Comparison of ENCODE assay signal across 10 cellular contexts in the genomic region with DNA sequence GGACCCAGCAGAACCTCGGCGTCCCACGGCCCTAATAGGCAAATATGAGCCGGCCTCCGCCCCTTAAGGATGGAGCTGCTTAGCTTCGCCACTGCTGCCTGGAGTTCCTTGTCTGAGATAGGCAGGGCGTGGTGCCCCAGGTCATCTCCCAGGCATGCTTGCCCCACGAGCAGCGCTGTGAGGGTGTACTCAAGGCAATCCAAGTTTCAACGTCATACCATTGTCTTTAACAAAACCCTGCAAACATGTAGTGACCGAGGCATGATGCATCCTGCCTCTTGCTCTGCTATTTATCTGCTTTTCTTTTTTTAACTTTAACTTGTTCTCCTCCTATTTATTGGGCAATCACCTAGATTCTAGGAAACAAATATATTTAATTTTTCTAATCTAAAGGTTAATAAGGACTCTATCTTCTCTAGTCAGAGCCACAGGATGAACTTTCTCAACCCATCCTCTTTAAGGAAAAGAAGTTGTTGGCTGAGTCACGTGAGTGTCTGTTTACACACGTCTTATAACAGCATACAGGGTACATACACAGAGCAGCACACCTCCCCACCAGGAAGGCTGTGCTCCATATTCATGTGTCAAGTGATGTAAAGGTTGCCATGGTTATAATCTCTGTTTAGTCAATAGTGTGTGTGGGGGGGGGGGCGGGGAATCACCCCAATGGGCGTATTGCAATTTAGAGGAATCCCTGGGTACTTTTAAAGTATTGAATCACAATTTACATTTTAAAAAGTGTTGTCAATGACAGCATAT. TPM values are rescaled to one million over a fixed set of nuclear protein-coding genes. Genes with fewer than 3 reads are reported as not detected.
DNase-seq lines count a peak whose midpoint lies in the region; ATAC-seq, FAIRE-seq and TF ChIP-seq lines count a peak whose summit lies in the region.
"Had no signal": no experiment of that assay in that cellular context is flagged by ENCODE, and none has a peak within 500 bp of the region (broad histone marks: within the 10 kb centered on the region; RNA-seq: fewer than 3 reads in every experiment).

No MANE protein-coding gene starts in this region.

- peaks cover 0 to 27% of the 10 kb centered on the region in 2 experiments; a peak in 2 of 4 replicates for H3K79me1 ChIP-seq in IMR-90 (ENCODE audit: low read depth in 1 of 2, low read length in 2 of 2)

- H3K4me3 ChIP-seq in IMR-90 (ENCODE audit: insufficient read depth, low read depth, low read length) (no peak overlapping the region), GM12878 (no peak overlapping the region), WERI-Rb-1 (ENCODE audit: low read depth, low read length) (no peak overlapping the region)
- H3K4me3 ChIP-seq: uterus had no signal

- H3K9ac ChIP-seq in IMR-90 (ENCODE audit: low read depth, low read length), result no peak overlapping the region
- H3K9ac ChIP-seq in GM12878 (ENCODE audit: control insufficient read depth, insufficient read depth, low read length), result no peak overlapping the region

- H3K56ac ChIP-seq in IMR-90 (ENCODE audit: extremely low read depth, insufficient read depth, low read length), result 0 out of 2 replicates have a peak overlapping the region, but pooled peaks have one; percentile 22

- FAIRE-seq in GM12878 (lab: Jason Lieb, UNC), result no peak

- H4K8ac ChIP-seq in IMR-90 (ENCODE audit: low read depth in 2 of 2, low read length in 2 of 2), result peak overlapping the region; percentile 5 to 62

- H3K4me1 ChIP-seq in IMR-90 (ENCODE audit: control insufficient read depth, insufficient read depth, low read length) (peaks cover 32% of the 10 kb centered on the region), GM12878 (ENCODE audit: control insufficient read depth, insufficient read depth, low read length) (peaks cover 15% of the 10 kb centered on the region)
- H3K4me1 ChIP-seq: uterus had no signal

- intact Hi-C loops in IMR-90 (cut with micrococcal nuclease) (loop anchor here (5.0 kb wide), 1 partner anchor 122 kb away; no protein-coding TSS in a partner anchor), GM12878 (cut with micrococcal nuclease; ENCODE audit: unreplicated experiment) (no loop called here)

- peak overlapping the region; percentile 78 for H4K5ac ChIP-seq in IMR-90 (ENCODE audit: low read depth, low read length)

- no peaks in the 10 kb centered on the region for H3K36me3 ChIP-seq in IMR-90 (ENCODE audit: control insufficient read depth, insufficient read depth, low read length)
- no peaks in the 10 kb centered on the region for H3K36me3 ChIP-seq in GM12878 (ENCODE audit: control insufficient read depth in 2 of 2, insufficient read depth in 2 of 2, low read length in 1 of 2)
- H3K36me3 ChIP-seq in WERI-Rb-1, result no peaks in the 10 kb centered on the region
- H3K36me3 ChIP-seq: uterus had no signal

- peak overlapping the region; percentile 90 for H3K4ac ChIP-seq in IMR-90 (ENCODE audit: low read depth, low read length)

- H3K27ac ChIP-seq in IMR-90 (ENCODE audit: insufficient read depth, low read length) (peak overlapping the region; percentile 49), GM12878 (ENCODE audit: control insufficient read depth, insufficient read depth) (no peak overlapping the region), WERI-Rb-1 (no peak overlapping the region)
- H3K27ac ChIP-seq: uterus had no signal

- ATAC-seq in IMR-90 (ENCODE audit: low read depth), result peak; percentile 3
- peak; percentile 37; the same call in 2 of the 3 replicates for ATAC-seq in GM12878
- peak; percentile 38 for ATAC-seq in left lobe of liver
- no peak for ATAC-seq in GM19395 (IDR thresholded peaks at IDR 0.05; ENCODE audit: unreplicated experiment)
- no peak for ATAC-seq in GM18870 (IDR thresholded peaks at IDR 0.05; ENCODE audit: unreplicated experiment)

- WGBS in IMR-90 (ENCODE audit: extremely low coverage in 2 of 2, insufficient read length in 1 of 2), 2 experiments, result 50% methylated on average over 10 of the region's 15 CpGs; no CpG with 5 or more reads in 1 of the 2 experiments
- 61% methylated on average over 15 of the region's 15 CpGs for WGBS in GM12878 (ENCODE audit: insufficient coverage, insufficient replicate concordance, low lambda C conversion rate, missing lambda C conversion rate)

- no TSS peak for BruUV-seq in IMR-90 (replicated peaks; lab: Mats Ljungman, UMichigan)
- no TSS peak for BruUV-seq in GM12878 (replicated peaks; lab: Mats Ljungman, UMichigan)

- TF ChIP-seq EP300 in GM12878 (IDR thresholded peaks at IDR 0.05; ENCODE audit: borderline replicate concordance in 1 of 2, control insufficient read depth in 1 of 2, low read depth in 2 of 2, low read length in 2 of 2), result no peak

- SMC1A ChIA-PET in GM12878 (lab: Charles Lee; ENCODE audit: uncharacterized antibody, unreplicated experiment), result interaction anchor here (0.7 to 2.4 kb wide), 7 partner anchors 16 to 127 kb away, joined by 3 to 11 read pairs (median 9); no protein-coding TSS in a partner anchor

- in situ Hi-C loops in IMR-90 (cut with MboI; ENCODE audit: low sequenced_read_pairs) (loop anchor here (25.0 kb wide), 1 partner anchor 617 kb away; no protein-coding TSS in a partner anchor), GM12878 (cut with MboI) (no loop called here)

- peak overlapping the region; percentile 76; the same call in 1 of the 2 replicates for H3K23ac ChIP-seq in IMR-90 (ENCODE audit: low read depth, low read length)

- H3K18ac ChIP-seq in IMR-90 (ENCODE audit: low read depth, low read length), result peak overlapping the region; percentile 89

- peak overlapping the region; percentile 83 for H3K14ac ChIP-seq in IMR-90 (replicated peaks; ENCODE audit: low read depth, low read length)

- DNase-seq in AG08395 (ENCODE audit: low spot score) (peak; percentile 51), IMR-90 (peak; percentile 94), GM12878 (ENCODE audit: low read depth, low spot score) (no peak), left lobe of liver (ENCODE audit: low spot score) (no peak), WERI-Rb-1 (no peak), NCI-H345 (lab: John Stamatoyannopoulos, UW) (no peak)
- DNase-seq: stimulated activated CD4-positive, alpha-beta T cell treated with anti-CD3 and anti-CD28 coated beads, Interleukin-15, amount 100 ng/mL, for 24 hours; uterus had no signal

- H2BK5ac ChIP-seq in IMR-90 (ENCODE audit: low read depth, low read length, poor library complexity, severe bottlenecking), result peak overlapping the region; percentile 96

- H3K9me3 ChIP-seq in IMR-90 (ENCODE audit: control insufficient read depth, insufficient read depth, low read length), result no peaks in the 10 kb centered on the region
- H3K9me3 ChIP-seq in GM12878 (replicated peaks; ENCODE audit: control insufficient read depth, insufficient read depth, low read length), result no peaks in the 10 kb centered on the region
- no peaks in the 10 kb centered on the region for H3K9me3 ChIP-seq in WERI-Rb-1 (ENCODE audit: severe bottlenecking)
- H3K9me3 ChIP-seq: uterus had no signal

- dilution Hi-C loops in IMR-90 (cut with HindIII; ENCODE audit: low sequenced_read_pairs, unreplicated experiment), result no loop called here

- RAD21 ChIA-PET in GM12878 (lab: Charles Lee; ENCODE audit: unreplicated experiment), result no interaction called here

- H3K4me2 ChIP-seq in IMR-90 (ENCODE audit: low read depth, low read length) (peak overlapping the region; percentile 29), GM12878 (ENCODE audit: control insufficient read depth, insufficient read depth) (no peak overlapping the region)

- H4K20me1 ChIP-seq in IMR-90 (ENCODE audit: insufficient read depth, low read length) (peaks cover 3% of the 10 kb centered on the region; the same call in 1 of the 2 replicates), GM12878 (ENCODE audit: control insufficient read depth, insufficient read depth) (no peaks in the 10 kb centered on the region)

- H2BK120ac ChIP-seq in IMR-90 (ENCODE audit: low read depth, low read length), result peak overlapping the region; percentile 87

- peak overlapping the region; percentile 83 for H2BK20ac ChIP-seq in IMR-90 (ENCODE audit: low read depth, low read length)

- POLR2A ChIA-PET in IMR-90 (lab: Charles Lee; ENCODE audit: unreplicated experiment) (interaction anchor here (0.7 kb wide), 1 partner anchor 91 kb away, joined by 3 read pairs; no protein-coding TSS in a partner anchor), GM12878 (lab: Charles Lee) (interaction anchor here (1.1 kb wide), 1 partner anchor 9 kb away, joined by 7 read pairs; no protein-coding TSS in a partner anchor)

- peak overlapping the region; percentile 75 for H2AK5ac ChIP-seq in IMR-90 (ENCODE audit: low read depth, low read length)

- H2AFZ ChIP-seq in IMR-90 (replicated peaks; ENCODE audit: low read length, poor library complexity), result peak overlapping the region; percentile 84
- H2AFZ ChIP-seq in GM12878 (ENCODE audit: control insufficient read depth, low read depth, low read length), result no peak overlapping the region

- CTCF ChIA-PET in IMR-90 (lab: Yijun Ruan, JAX), result no interaction called here
- CTCF ChIA-PET in GM12878 (lab: Yijun Ruan, JAX), result interaction anchor here (1.0 to 1.4 kb wide), 3 partner anchors 14 to 123 kb away, joined by 3 read pairs; no protein-coding TSS in a partner anchor

- peak overlapping the region; percentile 29 for H2AK9ac ChIP-seq in IMR-90 (replicated peaks; ENCODE audit: low read depth, low read length, poor library complexity)

- TF ChIP-seq CTCF in IMR-90 (conservative IDR thresholded peaks at IDR 0.05; ENCODE audit: low read depth, low read length) (no peak), GM12878 (IDR thresholded peaks at IDR 0.05 in 2 of 3, conservative IDR thresholded peaks at IDR 0.05 in 1 of 3; ENCODE audit: control insufficient read depth in 2 of 3, extremely low read depth in 1 of 3, insufficient read depth in 1 of 3, low read depth in 3 of 3, low read length in 3 of 3) (no peak), WERI-Rb-1 (IDR thresholded peaks at IDR 0.05; ENCODE audit: low read depth, low read length) (no peak)

- TF ChIP-seq RAD21 in IMR-90 (IDR thresholded peaks at IDR 0.05; ENCODE audit: low read length), result no peak; the same call in 1 of the 2 replicates
- no peak for TF ChIP-seq RAD21 in GM12878 (IDR thresholded peaks at IDR 0.05; ENCODE audit: insufficient read depth, low read depth, low read length)

- H3K79me2 ChIP-seq in GM12878 (ENCODE audit: control insufficient read depth, insufficient read depth, low read length), result no peaks in the 10 kb centered on the region

- H3K9me1 ChIP-seq in IMR-90 (ENCODE audit: insufficient read depth, low read length), result peaks cover 19% of the 10 kb centered on the region

- H3K27me3 ChIP-seq in IMR-90 (ENCODE audit: control insufficient read depth, insufficient read depth, low read length), result no peaks in the 10 kb centered on the region
- H3K27me3 ChIP-seq in GM12878 (replicated peaks in 1 of 2; ENCODE audit: control insufficient read depth in 2 of 2, insufficient read depth in 2 of 2, low read length in 1 of 2), result no peaks in the 10 kb centered on the region
- no peaks in the 10 kb centered on the region for H3K27me3 ChIP-seq in WERI-Rb-1 (ENCODE audit: insufficient read depth, low read depth, severe bottlenecking)
- H3K27me3 ChIP-seq: uterus had no signal

- peak overlapping the region; percentile 29; the same call in 2 of the 3 replicates for H2BK15ac ChIP-seq in IMR-90 (ENCODE audit: low read depth, low read length)

- H4K91ac ChIP-seq in IMR-90 (ENCODE audit: insufficient read depth, low read depth, low read length), result peak overlapping the region; percentile 76

- no peak; the same call in 1 of the 2 replicates for TF ChIP-seq POLR2A in IMR-90 (IDR thresholded peaks at IDR 0.05; ENCODE audit: low read depth, low read length)
- no peak for TF ChIP-seq POLR2A in GM12878 (IDR thresholded peaks at IDR 0.05; ENCODE audit: low read depth, low read length)

RNA-seq across cellular contexts. Expression of gene ZSWIM6, which starts 27.3 kb away (rescaled TPM):
- total RNA-seq in IMR-90 (2012; rRNA removed) (10.8 TPM in 2 replicates), GM12878 (2014; rRNA removed) (2.7 and 3.0 TPM in 2 replicates), GM12878 (2014; rRNA removed; fragmentation: Illumina TruSeq; extraction: Trizol) (3.8 and 4.1 TPM in 2 replicates), GM12878 (2021) (5.9 and 6.2 TPM in 2 replicates), left lobe of liver (2.9 TPM)
- polyA plus RNA-seq in IMR-90 (2012; rRNA removed) (12.7 and 14.1 TPM in 2 replicates), GM12878 (2011; rRNA removed) (5.7 and 6.1 TPM in 2 replicates), GM12878 (2014; fragmentation: Illumina TruSeq; extraction: Trizol) (5.3 and 6.2 TPM in 2 replicates), GM12878 (2014; fragmentation: Nextera tagmentation; extraction: Ambion mirVana) (1 to 10 TPM; 1.5 to 2.1 TPM), GM12878 (2014; rRNA removed) (4.7 TPM in 2 replicates), GM12878 (2016; fragmentation: Nextera tagmentation; extraction: Ambion mirVana) (under 1 TPM; 0.53 to 0.59 TPM)
- polyA plus RNA-seq in IMR-90 (2012; cell fraction: cytosol; rRNA removed), result 4.5 and 6.0 TPM in 2 replicates
- 31.9 and 56.3 TPM in 2 replicates for polyA plus RNA-seq in IMR-90 (2012; cell fraction: nucleus; rRNA removed; ENCODE audit: low replicate concordance)
- 16.7 and 17.8 TPM in 2 replicates for total RNA-seq in GM12878 (2013; cell fraction: nucleolus; rRNA removed)
- polyA plus RNA-seq in GM12878 (2011; ENCODE audit: low read depth), result 0.63 TPM
- 4.9 and 5.2 TPM in 2 replicates for polyA plus RNA-seq in GM12878 (2011; cell fraction: cytosol; rRNA removed)
- 8.4 and 11.4 TPM in 2 replicates for polyA plus RNA-seq in GM12878 (2011; cell fraction: nucleus; rRNA removed)
- polyA plus RNA-seq in GM12878 (2012), result 0.60 and 0.86 TPM in 2 replicates
- polyA minus RNA-seq in GM12878 (2011; rRNA and poly(A)+ RNA removed), result 12.2 and 13.0 TPM in 2 replicates
- 3.7 and 4.1 TPM in 2 replicates for polyA minus RNA-seq in GM12878 (2011; cell fraction: cytosol; rRNA and poly(A)+ RNA removed)
- 7.5 and 10.0 TPM in 2 replicates for polyA minus RNA-seq in GM12878 (2011; cell fraction: nucleus; rRNA and poly(A)+ RNA removed)

Comparison
In these comparisons a context has a peak if more than half of its experiments do, and no peak if none do; other contexts are left out.
1. DNase-seq: peak in AG08395 (single experiment) and IMR-90 (single experiment); none in GM12878 (single experiment), left lobe of liver (single experiment), WERI-Rb-1 (single experiment) and NCI-H345 (single experiment).
2. ATAC-seq: peak in IMR-90 (single experiment), GM12878 (single experiment) and left lobe of liver (single experiment); none in GM19395 (single experiment) and GM18870 (single experiment).